Comparison of ENCODE assay signal across 6 cellular contexts in the genomic region with DNA sequence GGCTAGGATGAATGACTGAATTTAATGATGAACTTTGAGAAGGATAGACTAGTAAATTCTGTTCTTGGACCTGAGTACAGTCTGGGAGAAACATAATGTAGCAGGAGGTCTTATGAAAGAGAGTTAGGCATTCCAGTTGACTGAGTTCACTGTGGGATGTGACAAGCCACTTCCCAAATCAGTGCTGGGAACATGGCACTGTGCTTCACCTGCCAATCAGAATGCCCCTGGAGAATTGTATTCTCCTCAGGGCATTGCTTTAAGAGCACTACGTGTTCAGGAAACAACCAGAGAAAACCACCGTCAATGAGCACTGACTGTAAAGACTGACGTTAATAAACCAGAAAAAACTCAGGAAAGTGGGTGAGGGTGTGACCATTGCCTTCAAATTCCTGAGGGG. TPM values are rescaled to one million over a fixed set of nuclear protein-coding genes. Genes with fewer than 3 reads are reported as not detected.
A peak's percentile ranks its signal among the peaks of the same experiment; 100 is the strongest.
DNase-seq lines count a peak whose midpoint lies in the region; ATAC-seq and TF ChIP-seq lines count a peak whose summit lies in the region.

No MANE protein-coding gene starts in this region.

- intact Hi-C loops in activated CD4-positive, alpha-beta T cell treated with anti-CD3 and anti-CD28 coated beads for 36 hours (cut with DNase I, micrococcal nuclease), result loop anchor here (2.0 to 10.0 kb wide), 11 partner anchors 38 to 672 kb away; a partner anchor contains a TSS

- no peaks in the 10 kb centered on the region for H3K27me3 ChIP-seq in thymus (ENCODE audit: control insufficient read depth, insufficient read depth)

- peak overlapping the region; percentile 80 for H3K4me3 Mint-ChIP-seq in activated CD4-positive, alpha-beta T cell treated with anti-CD3 and anti-CD28 coated beads for 36 hours

- H3K9me3 Mint-ChIP-seq in activated CD4-positive, alpha-beta T cell treated with anti-CD3 and anti-CD28 coated beads for 36 hours (ENCODE audit: low read depth), result no peaks in the 10 kb centered on the region

- CTCF ChIA-PET in activated CD4-positive, alpha-beta T cell treated with anti-CD3 and anti-CD28 coated beads for 36 hours (lab: Charles Lee), result interaction anchor here (0.7 to 6.7 kb wide), 15 partner anchors 12 to 1013 kb away, joined by 3 to 89 read pairs (median 4); a partner anchor contains a TSS

- H3K4me3 ChIP-seq in fibroblast of mammary gland (ENCODE audit: control insufficient read depth, low read depth, low read length) (peak overlapping the region; percentile 84), thymus (ENCODE audit: low read length) (peak overlapping the region; percentile 64)

- DNase-seq in activated CD4-positive, alpha-beta T cell treated with anti-CD3 and anti-CD28 coated beads for 36 hours, result no peak
- DNase-seq in activated CD4-positive, alpha-beta T cell treated with anti-CD3 and anti-CD28 coated beads for 1 hour, result no peak
- DNase-seq in fibroblast of mammary gland (ENCODE audit: low read depth) (peak; percentile 91), germinal center (ENCODE audit: low spot score) (no peak)
- DNase-seq in stimulated activated CD4-positive, alpha-beta T cell treated with anti-CD3 and anti-CD28 coated beads, Interleukin-4, amount 100 ng/mL, for 24 hours, result no peak

- H3K27ac ChIP-seq in thymus (ENCODE audit: low read depth), result no peak overlapping the region

- peaks cover 2% of the 10 kb centered on the region for H3K27me3 Mint-ChIP-seq in activated CD4-positive, alpha-beta T cell treated with anti-CD3 and anti-CD28 coated beads for 36 hours

- POLR2A ChIA-PET in activated CD4-positive, alpha-beta T cell treated with anti-CD3 and anti-CD28 coated beads for 36 hours (lab: Charles Lee), result no interaction called here

- H3K4me1 ChIP-seq in thymus (ENCODE audit: control insufficient read depth, insufficient read depth, low read length), result peaks cover 47% of the 10 kb centered on the region

- no peak for TF ChIP-seq CTCF in fibroblast of mammary gland (conservative IDR thresholded peaks at IDR 0.05; ENCODE audit: control insufficient read depth, insufficient read depth, low read depth, low read length)

- 86% methylated on average over 3 of the region's 3 CpGs for WGBS in thymus

- peaks cover 37% of the 10 kb centered on the region for H3K36me3 Mint-ChIP-seq in activated CD4-positive, alpha-beta T cell treated with anti-CD3 and anti-CD28 coated beads for 36 hours (ENCODE audit: low read depth)

- H3K4me1 Mint-ChIP-seq in activated CD4-positive, alpha-beta T cell treated with anti-CD3 and anti-CD28 coated beads for 36 hours, result peaks cover 76% of the 10 kb centered on the region

- peak overlapping the region; percentile 82 for H3K27ac Mint-ChIP-seq in activated CD4-positive, alpha-beta T cell treated with anti-CD3 and anti-CD28 coated beads for 36 hours

- ATAC-seq in activated CD4-positive, alpha-beta T cell treated with anti-CD3 and anti-CD28 coated beads for 36 hours, result no peak

- no peaks in the 10 kb centered on the region for H3K9me3 ChIP-seq in thymus (ENCODE audit: control insufficient read depth)

- peaks cover 16% of the 10 kb centered on the region for H3K36me3 ChIP-seq in thymus (ENCODE audit: control insufficient read depth, insufficient read depth)

RNA-seq across cellular contexts. Expression of a gene that starts 1.2 kb away (rescaled TPM):
- 10 to 100 TPM in 1 of 2 experiments, 1 to 10 TPM in 1; 7.9 to 10.4 TPM for total RNA-seq in activated CD4-positive, alpha-beta T cell treated with anti-CD3 and anti-CD28 coated beads for 36 hours
- 43.2 TPM for polyA plus RNA-seq in thymus

RNA-seq across cellular contexts. Expression of a gene that starts 1.5 kb away (rescaled TPM):
- total RNA-seq in activated CD4-positive, alpha-beta T cell treated with anti-CD3 and anti-CD28 coated beads for 36 hours, result over 10,000 TPM in 1 of 2 experiments, 100 to 1,000 TPM in 1; 894 to 11,462 TPM
- 13.0 TPM for polyA plus RNA-seq in thymus

RNA-seq across cellular contexts. Expression of a gene that starts 5.7 kb away (rescaled TPM):
- total RNA-seq in activated CD4-positive, alpha-beta T cell treated with anti-CD3 and anti-CD28 coated beads for 36 hours, result 10 to 100 TPM; 19.1 to 23.1 TPM
- polyA plus RNA-seq in thymus, result 1.5 TPM

RNA-seq across cellular contexts. Expression of a gene that starts 8.6 kb away (rescaled TPM):
- 10 to 100 TPM; 76.5 to 80.9 TPM for total RNA-seq in activated CD4-positive, alpha-beta T cell treated with anti-CD3 and anti-CD28 coated beads for 36 hours
- 42.2 TPM for polyA plus RNA-seq in thymus

RNA-seq across cellular contexts. Expression of a gene that starts 14.4 kb away (rescaled TPM):
- 1 to 10 TPM; 2.9 to 3.1 TPM for total RNA-seq in activated CD4-positive, alpha-beta T cell treated with anti-CD3 and anti-CD28 coated beads for 36 hours
- polyA plus RNA-seq in thymus, result 0.50 TPM
